Comparison of ENCODE assay signal across 8 cellular contexts in the genomic region with DNA sequence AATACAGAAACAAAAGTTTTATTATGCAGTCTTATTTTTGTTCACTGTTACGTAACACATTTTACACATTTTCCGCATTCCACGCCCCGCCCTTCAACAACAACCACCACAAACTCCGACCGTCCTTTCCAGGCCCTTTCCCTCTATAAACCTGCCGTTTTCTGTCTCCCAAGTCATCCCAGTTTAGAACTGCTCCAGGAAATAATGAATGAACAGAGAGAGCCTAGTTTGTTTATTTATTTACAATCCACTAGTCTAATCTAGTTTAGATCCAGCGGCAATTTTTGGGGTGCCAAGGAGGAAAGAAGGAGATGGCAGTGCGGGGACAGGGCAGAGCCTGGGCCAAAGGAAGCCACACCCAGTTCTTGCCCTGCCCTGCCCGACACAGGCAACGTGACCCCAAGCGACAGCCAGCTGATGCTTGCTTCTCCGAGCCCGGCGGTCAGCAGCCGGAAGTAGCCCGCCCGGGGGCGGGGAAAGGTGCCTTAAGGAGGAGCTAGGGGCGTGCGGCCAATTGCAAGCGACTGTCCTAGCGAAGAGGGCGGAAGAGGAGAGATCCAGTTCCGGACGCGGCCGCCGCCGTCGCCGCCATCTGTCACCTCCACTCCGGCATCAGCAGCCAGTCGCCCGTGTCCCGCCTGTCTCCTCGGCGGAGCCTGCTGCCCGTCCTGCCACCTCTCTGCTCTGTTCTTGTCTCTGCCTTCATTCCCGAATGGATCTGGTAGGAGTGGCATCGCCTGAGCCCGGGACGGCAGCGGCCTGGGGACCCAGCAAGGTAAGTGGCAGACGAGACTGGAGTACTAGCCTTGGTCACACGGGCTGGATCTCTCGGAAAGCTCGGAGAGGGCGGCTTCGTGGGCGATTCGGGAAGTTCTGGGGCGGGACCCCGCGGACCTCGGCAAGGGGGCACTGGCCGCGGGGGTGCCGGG. TPM values are rescaled to one million over a fixed set of nuclear protein-coding genes. Genes with fewer than 3 reads are reported as not detected.
A peak's percentile ranks its signal among the peaks of the same experiment; 100 is the strongest.
DNase-seq lines count a peak whose midpoint lies in the region; TF ChIP-seq lines count a peak whose summit lies in the region.

A gene with protein sequence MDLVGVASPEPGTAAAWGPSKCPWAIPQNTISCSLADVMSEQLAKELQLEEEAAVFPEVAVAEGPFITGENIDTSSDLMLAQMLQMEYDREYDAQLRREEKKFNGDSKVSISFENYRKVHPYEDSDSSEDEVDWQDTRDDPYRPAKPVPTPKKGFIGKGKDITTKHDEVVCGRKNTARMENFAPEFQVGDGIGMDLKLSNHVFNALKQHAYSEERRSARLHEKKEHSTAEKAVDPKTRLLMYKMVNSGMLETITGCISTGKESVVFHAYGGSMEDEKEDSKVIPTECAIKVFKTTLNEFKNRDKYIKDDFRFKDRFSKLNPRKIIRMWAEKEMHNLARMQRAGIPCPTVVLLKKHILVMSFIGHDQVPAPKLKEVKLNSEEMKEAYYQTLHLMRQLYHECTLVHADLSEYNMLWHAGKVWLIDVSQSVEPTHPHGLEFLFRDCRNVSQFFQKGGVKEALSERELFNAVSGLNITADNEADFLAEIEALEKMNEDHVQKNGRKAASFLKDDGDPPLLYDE (plus strand): TSS at position 560 of the 929 bp plus-strand sequence. CDS start 153 bp downstream, at position 713.

- H3K27ac ChIP-seq in effector memory CD4-positive, alpha-beta T cell (ENCODE audit: insufficient read depth, low read length, poor library complexity, severe bottlenecking): peak within 1 kb of the TSS; percentile 75

- H3K4me3 ChIP-seq in effector memory CD4-positive, alpha-beta T cell (ENCODE audit: insufficient read depth, low read depth, low read length, poor library complexity, severe bottlenecking): peak within 1 kb of the TSS; percentile 97

- H3K27me3 ChIP-seq in effector memory CD4-positive, alpha-beta T cell (replicated peaks; ENCODE audit: control insufficient read depth, insufficient read depth, low read length, poor library complexity, severe bottlenecking): no peaks in the 10 kb centered on the region

- CTCF ChIA-PET in activated CD8-positive, alpha-beta memory T cell treated with anti-CD3 and anti-CD28 coated beads for 36 hours (lab: Charles Lee): interaction anchor here (1.4 kb wide), 1 partner anchor 8 kb away, joined by 3 read pairs; no protein-coding TSS in a partner anchor

- H3K36me3 ChIP-seq in effector memory CD4-positive, alpha-beta T cell (ENCODE audit: control insufficient read depth, insufficient read depth, low read length): no peaks in the 10 kb centered on the region

- no peak for TF ChIP-seq CTCF in GM20000 (IDR thresholded peaks at IDR 0.05; ENCODE audit: extremely low read depth, missing control alignments)

- peaks cover 14% of the 10 kb centered on the region for H3K4me1 ChIP-seq in effector memory CD4-positive, alpha-beta T cell (ENCODE audit: control insufficient read depth, insufficient read depth, low read length, poor library complexity, severe bottlenecking)

- no peaks in the 10 kb centered on the region for H3K9me3 ChIP-seq in effector memory CD4-positive, alpha-beta T cell (ENCODE audit: control insufficient read depth, low read length)

- DNase-seq in CMK (ENCODE audit: low read depth) (peak; percentile 91), GM20000 (ENCODE audit: low spot score) (peak; percentile 93), HT-29 (ENCODE audit: low spot score) (peak; percentile 94), NOMO-1 (lab: John Stamatoyannopoulos, UW; ENCODE audit: unreplicated experiment in 2 of 2) (peak; percentile 97 to 99), medulla oblongata (ENCODE audit: extremely low spot score) (peak; percentile 99)
- DNase-seq in effector memory CD4-positive, alpha-beta T cell: peak; percentile 83 to 89 (median 84)
- peak; percentile 81 for DNase-seq in stimulated activated CD8-positive, alpha-beta memory T cell treated with anti-CD3 and anti-CD28 coated beads, Interleukin-12 subunit alpha, Interleukin-12 subunit beta, amount 100 ng/mL, for 1 hour (ENCODE audit: low read depth)

- POLR2A ChIA-PET in activated CD8-positive, alpha-beta memory T cell treated with anti-CD3 and anti-CD28 coated beads for 36 hours (lab: Charles Lee): interaction anchor here (1.3 kb wide), 1 partner anchor 15 kb away, joined by 5 read pairs; a partner anchor contains a TSS

RNA-seq across cellular contexts. Expression of the gene that starts here (rescaled TPM):
- 13.5 and 14.2 TPM in 2 replicates for total RNA-seq in HT-29 (2014; rRNA removed; shearing (Covaris generic))
- 10 to 100 TPM; 60.0 to 67.7 TPM for total RNA-seq in activated CD8-positive, alpha-beta memory T cell treated with anti-CD3 and anti-CD28 coated beads for 36 hours

Comparison
In these comparisons a context has a peak if more than half of its experiments do, and no peak if none do; other contexts are left out.
1. Peak in every context shown above with its lines: DNase-seq, H3K4me3 ChIP-seq and H3K27ac ChIP-seq.